ENCODE assay signal across 4 cellular contexts in the genomic region with DNA sequence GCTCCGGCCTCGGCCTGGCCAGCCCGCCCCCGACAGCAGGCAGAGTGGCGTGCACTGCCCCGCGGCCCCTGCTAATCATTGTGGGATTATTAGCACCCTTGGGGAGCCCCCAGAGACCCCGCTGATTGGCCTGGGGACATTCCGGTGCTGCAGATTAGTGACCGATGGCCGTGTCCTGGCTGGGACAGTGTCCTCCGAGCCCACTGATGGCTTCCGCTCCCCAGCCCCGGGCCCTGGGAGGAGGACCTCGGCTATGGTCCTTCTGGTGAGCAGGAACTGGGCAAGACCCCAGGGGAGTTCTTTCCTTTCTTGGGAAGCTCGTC. TPM values are rescaled to one million over a fixed set of nuclear protein-coding genes. Genes with fewer than 3 reads are reported as not detected.
"Had no signal": no experiment of that assay in that cellular context is flagged by ENCODE, and none has a peak within 500 bp of the region (broad histone marks: within the 10 kb centered on the region; RNA-seq: fewer than 3 reads in every experiment).

No MANE protein-coding gene starts in this region.

RNA-seq across cellular contexts. Expression of gene CLEC18B, which starts 0.2 kb away (rescaled TPM):
- total RNA-seq: ascending aorta had no signal

RNA-seq across cellular contexts. Expression of gene NPIPB15, which starts 45.4 kb away (rescaled TPM):
- total RNA-seq: activated CD8-positive, alpha-beta memory T cell treated with anti-CD3 and anti-CD28 coated beads, Interleukin-2, amount 10 ng/mL, durations not matched to agents 7 days and 5 days; activated naive CD8-positive, alpha-beta T cell treated with anti-CD3 and anti-CD28 coated beads, Interleukin-2, amount 10 ng/mL, durations not matched to agents 7 days and 5 days; ascending aorta; cardiac septum had no signal
